Comparison of ENCODE assay signal across 31 cellular contexts in genomic region chr7:52323202-52323746, GRCh38.
"Had no signal": no experiment of that assay in that cellular context is flagged by ENCODE, and none has a peak within 500 bp of the region (broad histone marks: within the 10 kb centered on the region; RNA-seq: fewer than 3 reads in every experiment).

No MANE protein-coding gene starts in this region.

- H3K36me3 Mint-ChIP-seq: stimulated activated memory B cell treated with anti-CD40 and anti-IgM and Interleukin-4, amounts not matched to agents 10 μg/mL and 1 μg/mL and 100 μg/mL, for 72 hours; type B pancreatic cell had no signal

- H3K4me1 ChIP-seq: pancreas, prostate gland, right atrium auricular region, spleen, suprapubic skin, testis, tibial artery, transverse colon, upper lobe of right lung, uterus had no signal

- H3K27me3 ChIP-seq: neutrophil, pancreas, right atrium auricular region, spleen, suprapubic skin, testis, tibial artery, transverse colon, upper lobe of right lung, uterus had no signal

- H3K4me3 ChIP-seq: pancreas, prostate gland, right atrium auricular region, skin epidermis, smooth muscle cell, spleen, suprapubic skin, testis, tibial artery, transverse colon, upper lobe of right lung, uterus had no signal

- H3K4me1 Mint-ChIP-seq: naive thymus-derived CD8-positive, alpha-beta T cell; nephron progenitor cell; neural crest cell; stimulated activated memory B cell treated with anti-CD40 and anti-IgM and Interleukin-4, amounts not matched to agents 10 μg/mL and 1 μg/mL and 100 μg/mL, for 72 hours; stimulated activated naive CD8-positive, alpha-beta T cell treated with anti-CD3 and anti-CD28 coated beads, Interleukin-15, amount 100 ng/mL, for 72 hours had no signal

- FAIRE-seq: pancreas had no signal

- H3K27ac Mint-ChIP-seq: natural killer cell treated with Interleukin-12 subunit alpha and Interleukin-12 subunit beta and Interleukin-15 and Interleukin-18, amount 100 ng/mL, for 72 hours; nephron progenitor cell; stimulated activated memory B cell treated with anti-CD40 and anti-IgM and Interleukin-4, amounts not matched to agents 10 μg/mL and 1 μg/mL and 100 μg/mL, for 72 hours; type B pancreatic cell had no signal

- ATAC-seq: naive thymus-derived CD8-positive, alpha-beta T cell; natural killer cell treated with Interleukin-12 subunit alpha and Interleukin-12 subunit beta and Interleukin-15 and Interleukin-18, amount 100 ng/mL, for 72 hours; pancreas; sciatic nerve; stimulated activated memory B cell treated with anti-CD40 and anti-IgM and Interleukin-4, amounts not matched to agents 10 μg/mL and 1 μg/mL and 100 μg/mL, for 72 hours; stimulated activated naive CD8-positive, alpha-beta T cell treated with anti-CD3 and anti-CD28 coated beads, Interleukin-15, amount 100 ng/mL, for 72 hours; stimulated activated naive CD8-positive, alpha-beta T cell treated with anti-CD3 and anti-CD28 coated beads, Interleukin-15, Interleukin-2, amounts not matched to agents 100 U/mL and 50 U/mL, for 24 hours; upper lobe of right lung had no signal

- H3K27ac ChIP-seq: neutrophil, pancreas, prostate gland, right atrium auricular region, skin epidermis, spleen, suprapubic skin, testis, tibial artery, transverse colon, upper lobe of right lung, uterus had no signal

- H3K4me3 Mint-ChIP-seq: naive thymus-derived CD8-positive, alpha-beta T cell; natural killer cell treated with Interleukin-12 subunit alpha and Interleukin-12 subunit beta and Interleukin-15 and Interleukin-18, amount 100 ng/mL, for 72 hours; nephron progenitor cell; neural crest cell; stimulated activated memory B cell treated with anti-CD40 and anti-IgM and Interleukin-4, amounts not matched to agents 10 μg/mL and 1 μg/mL and 100 μg/mL, for 72 hours; stimulated activated naive CD8-positive, alpha-beta T cell treated with anti-CD3 and anti-CD28 coated beads, Interleukin-15, amount 100 ng/mL, for 72 hours; type B pancreatic cell had no signal

- H3K27me3 Mint-ChIP-seq: naive thymus-derived CD8-positive, alpha-beta T cell; natural killer cell treated with Interleukin-12 subunit alpha and Interleukin-12 subunit beta and Interleukin-15 and Interleukin-18, amount 100 ng/mL, for 72 hours; stimulated activated memory B cell treated with anti-CD40 and anti-IgM and Interleukin-4, amounts not matched to agents 10 μg/mL and 1 μg/mL and 100 μg/mL, for 72 hours; stimulated activated naive CD8-positive, alpha-beta T cell treated with anti-CD3 and anti-CD28 coated beads, Interleukin-15, amount 100 ng/mL, for 72 hours; type B pancreatic cell had no signal

- H3K36me3 ChIP-seq: neutrophil, pancreas, prostate gland, right atrium auricular region, spleen, suprapubic skin, tibial artery, transverse colon, upper lobe of right lung, uterus had no signal

- H3K9me3 ChIP-seq: neutrophil, pancreas, prostate gland, testis, transverse colon, upper lobe of right lung, uterus had no signal

- H3K4me2 ChIP-seq: smooth muscle cell had no signal

- DNase-seq: naive thymus-derived CD8-positive, alpha-beta T cell; nephron progenitor cell; nucleus accumbens; pancreas; retina; spleen; stimulated activated CD4-positive, alpha-beta T cell treated with anti-CD3 and anti-CD28 coated beads, Interleukin-12 subunit alpha, Interleukin-12 subunit beta, amount 100 ng/mL, for 4 hours; stimulated activated CD4-positive, alpha-beta T cell treated with anti-CD3 and anti-CD28 coated beads, Interleukin-1b, Interleukin-23, amount 100 ng/mL, for 48 hours; stimulated activated CD4-positive, alpha-beta T cell treated with anti-CD3 and anti-CD28 coated beads, Interleukin-4, amount 100 ng/mL, for 1 hour; stimulated activated CD4-positive, alpha-beta T cell treated with anti-CD3 and anti-CD28 coated beads, Interleukin-4, amount 100 ng/mL, for 4 hours; stimulated activated CD8-positive, alpha-beta memory T cell treated with anti-CD3 and anti-CD28 coated beads, Interleukin-4, amount 100 ng/mL, for 48 hours; stimulated activated naive CD4-positive, alpha-beta T cell; stimulated activated naive CD8-positive, alpha-beta T cell treated with anti-CD3 and anti-CD28 coated beads, Interleukin-15, amount 100 ng/mL, for 72 hours; stimulated activated naive CD8-positive, alpha-beta T cell treated with anti-CD3 and anti-CD28 coated beads, Interleukin-15, Interleukin-2, amounts not matched to agents 100 U/mL and 50 U/mL, for 24 hours; substantia nigra; testis; tibial artery; transverse colon; upper lobe of right lung; uterus had no signal
